ENCODE assay signal across 8 cellular contexts in the genomic region with DNA sequence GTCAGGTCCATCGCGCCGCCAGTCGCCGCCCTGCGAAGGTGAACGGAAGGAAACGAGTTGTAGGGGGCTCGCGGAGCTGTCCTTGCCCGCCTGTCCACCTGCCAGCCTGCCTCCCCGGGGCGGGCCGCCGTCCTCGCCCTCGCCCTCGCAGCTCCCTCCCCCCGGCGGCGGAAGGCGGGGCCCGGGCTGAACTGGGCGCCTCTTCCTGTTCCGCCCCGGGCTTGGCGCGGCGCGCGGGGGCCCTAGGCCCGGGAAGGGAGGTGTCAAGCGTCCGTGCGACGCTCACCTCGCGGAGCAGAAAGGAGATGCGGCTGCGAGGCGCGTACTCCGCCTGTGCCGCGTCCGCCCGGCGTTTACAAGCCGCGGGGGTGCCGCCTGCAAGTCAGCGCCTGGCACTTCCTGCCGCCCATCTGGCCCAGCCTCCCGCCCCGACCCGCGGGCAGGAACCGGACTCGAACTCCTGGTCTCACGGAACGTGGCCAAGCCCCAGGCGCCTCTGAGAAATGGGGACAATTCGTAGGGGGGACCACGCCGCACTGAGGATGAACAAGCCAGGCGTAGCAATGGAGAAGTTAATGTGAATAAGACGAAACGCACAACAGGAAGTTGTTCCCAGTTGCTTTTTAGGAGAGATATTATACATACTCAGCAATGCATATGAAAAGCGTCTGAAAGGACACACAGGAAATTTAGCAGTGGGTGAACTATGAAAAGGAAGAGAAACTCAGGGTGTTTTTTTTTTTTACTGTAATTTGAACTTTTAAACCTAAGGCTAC. TPM values are rescaled to one million over a fixed set of nuclear protein-coding genes. Genes with fewer than 3 reads are reported as not detected.
DNase-seq lines count a peak whose midpoint lies in the region; ATAC-seq and TF ChIP-seq lines count a peak whose summit lies in the region.

A gene (minus strand): TSS at position 108 of the 776 bp plus-strand sequence. CDS start 97 bp downstream, at position 11.

- ATAC-seq in GM21528 (IDR thresholded peaks at IDR 0.05; ENCODE audit: low FRiP score, unreplicated experiment): peak; percentile 65

- H3K9ac ChIP-seq in muscle layer of colon (ENCODE audit: low read length): peak within 1 kb of the TSS; percentile 90

- H3K9me3 Mint-ChIP-seq in IgD-negative memory B cell: no peaks in the 10 kb centered on the region

- peaks cover 15 to 31% (median 29%) of the 10 kb centered on the region in 3 donors for H3K4me1 Mint-ChIP-seq in IgD-negative memory B cell

- H3K4me3 Mint-ChIP-seq in IgD-negative memory B cell: peak within 1 kb of the TSS; percentile 95 to 98 (median 97)

- H3K4me1 ChIP-seq in esophagus (ENCODE audit: control insufficient read depth in 2 of 2, insufficient read depth in 2 of 2, low read length in 1 of 2): peaks cover 0 to 8% of the 10 kb centered on the region in 2 donors
- H3K4me1 ChIP-seq in muscle layer of colon (ENCODE audit: insufficient read depth, low read length): peaks cover 34% of the 10 kb centered on the region

- H3K27me3 ChIP-seq in esophagus (ENCODE audit: control insufficient read depth in 1 of 2, insufficient read depth in 2 of 2, low read length in 2 of 2) (no peaks in the 10 kb centered on the region), muscle layer of colon (ENCODE audit: control insufficient read depth in 1 of 2, insufficient read depth in 2 of 2, low read length in 2 of 2) (no peaks in the 10 kb centered on the region)

- H3K36me3 Mint-ChIP-seq in IgD-negative memory B cell: peaks cover 2% of the 10 kb centered on the region

- H3K27me3 Mint-ChIP-seq in IgD-negative memory B cell: no peaks in the 10 kb centered on the region

- H3K4me3 ChIP-seq in esophagus (ENCODE audit: low read depth in 1 of 2, low read length in 2 of 2) (peak within 1 kb of the TSS; percentile 80 to 99), muscle layer of colon (ENCODE audit: low read depth in 1 of 2, low read length in 2 of 2) (peak within 1 kb of the TSS; percentile 69 to 87)

- peak within 1 kb of the TSS; percentile 99 for H3K27ac ChIP-seq in esophagus (ENCODE audit: low read depth in 2 of 2, low read length in 1 of 2)
- peak within 1 kb of the TSS; percentile 89 for H3K27ac ChIP-seq in muscle layer of colon (ENCODE audit: low read depth, low read length)

- peak within 1 kb of the TSS; percentile 97 to 100 (median 100) for H3K27ac Mint-ChIP-seq in IgD-negative memory B cell

- H3K36me3 ChIP-seq in esophagus (ENCODE audit: control insufficient read depth in 2 of 2, insufficient read depth in 2 of 2, low read length in 1 of 2) (peaks cover 5 to 37% of the 10 kb centered on the region in 2 donors), muscle layer of colon (ENCODE audit: insufficient read depth, low read length) (peaks cover 57% of the 10 kb centered on the region)

- peak; percentile 80 for DNase-seq in DMS153 (lab: John Stamatoyannopoulos, UW)
- DNase-seq in activated T-cell treated with anti-CD3 and anti-CD28 coated beads, Interleukin-2, amount 50 U/mL, for 1 hour: peak; percentile 88
- peak; percentile 71 for DNase-seq in stimulated activated CD8-positive, alpha-beta memory T cell treated with anti-CD3 and anti-CD28 coated beads, Interleukin-7, amount 100 ng/mL, for 24 hours (ENCODE audit: low read depth)

- 0% methylated on average over 42 to 69 of the region's 69 CpGs for WGBS in esophagus, 2 donors

- H3K9me3 ChIP-seq in esophagus (ENCODE audit: control insufficient read depth in 2 of 2, insufficient read depth in 1 of 2, low read depth in 1 of 2, low read length in 1 of 2): no peaks in the 10 kb centered on the region
- no peaks in the 10 kb centered on the region for H3K9me3 ChIP-seq in muscle layer of colon (ENCODE audit: low read length)

TF ChIP-seq in PFSK-1, 5 proteins besides CTCF, POLR2A, EP300 and RAD21:
- peak; percentile 73 for TF ChIP-seq FOXP2 (optimal IDR thresholded peaks at IDR 0.05; ENCODE audit: borderline replicate concordance, extremely low read depth, extremely low read length, insufficient read depth)
- no peak for TF ChIP-seq SIN3A (IDR thresholded peaks at IDR 0.05; ENCODE audit: borderline replicate concordance, insufficient read depth, low read length)
- TF ChIP-seq POLR2AphosphoS5 (IDR thresholded peaks at IDR 0.05; ENCODE audit: low read depth, low read length): peak; percentile 66; the same call in 1 of the 2 replicates

RNA-seq across cellular contexts. Expression of the gene that starts here (rescaled TPM):
- polyA plus RNA-seq in IgD-negative memory B cell (151 TPM), esophagus (10 to 100 TPM; 39.5 to 50.6 TPM)
- polyA plus RNA-seq in PFSK-1 (2012; ENCODE audit: insufficient read length, low read depth): 24.0 TPM

Comparison
In these comparisons a context has a peak if more than half of its experiments do, and no peak if none do; other contexts are left out.
1. Peak in every context shown above with its lines: DNase-seq, ATAC-seq, H3K4me3 ChIP-seq and H3K27ac ChIP-seq.